8 cellular contexts compared by ENCODE assay signal in the genomic region with DNA sequence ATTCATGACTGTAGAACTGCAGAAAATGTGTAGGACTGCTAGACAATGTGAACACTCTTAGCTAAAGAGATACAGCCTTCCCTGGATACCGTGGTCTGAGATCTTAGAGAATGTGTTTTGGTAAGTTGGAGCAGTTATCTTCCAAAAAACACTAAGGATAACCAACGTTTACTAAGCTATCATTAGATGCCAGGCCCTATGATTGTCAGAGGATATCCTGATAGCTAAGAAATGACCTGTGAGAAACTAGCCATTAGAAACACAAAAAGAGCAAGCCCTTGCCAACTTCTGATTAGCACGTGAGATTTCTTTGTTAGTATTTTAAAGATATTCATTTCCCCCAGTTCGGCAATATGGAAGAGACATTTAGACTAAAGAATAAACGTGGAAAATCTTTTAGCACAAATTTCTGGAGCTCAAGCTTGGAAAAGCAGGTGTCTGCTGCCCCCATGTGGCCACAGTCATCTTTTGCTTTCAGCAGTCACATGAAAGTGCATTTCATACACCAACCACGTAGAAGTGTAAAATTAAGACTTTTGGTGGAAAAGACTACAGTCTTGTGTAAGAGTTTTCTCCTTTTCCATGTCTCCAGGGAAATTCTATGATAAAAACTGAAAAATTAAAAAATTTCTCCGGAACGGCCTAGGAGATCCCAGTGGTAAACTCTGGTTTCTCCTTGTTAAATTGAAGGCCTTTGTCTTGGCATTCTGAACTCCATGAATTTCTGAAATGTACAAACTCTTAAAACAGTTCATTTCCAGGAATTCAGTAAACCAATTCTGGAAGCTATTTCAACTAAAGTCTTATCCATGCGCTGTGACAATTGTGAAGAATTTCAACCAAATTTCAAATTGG.
A peak's percentile ranks its signal among the peaks of the same experiment; 100 is the strongest.
DNase-seq lines count a peak whose midpoint lies in the region; ATAC-seq and TF ChIP-seq lines count a peak whose summit lies in the region.

No MANE protein-coding gene starts in this region.

- peak; percentile 63 for TF ChIP-seq CTCF in WTC11 (IDR thresholded peaks at IDR 0.05)

- no peaks in the 10 kb centered on the region for H3K4me1 Mint-ChIP-seq in WTC11

- ATAC-seq in WTC11 (no peak), left lobe of liver (peak; percentile 81), HG03520 (IDR thresholded peaks at IDR 0.05; ENCODE audit: unreplicated experiment) (no peak)

- POLR2A ChIA-PET in WTC11 (lab: Charles Lee): interaction anchor here (0.7 kb wide), 1 partner anchor 1149 kb away, joined by 3 read pairs; no protein-coding TSS in a partner anchor

- no peak overlapping the region for H3K27ac Mint-ChIP-seq in WTC11

- H3K27me3 Mint-ChIP-seq in WTC11 (ENCODE audit: low read depth): no peaks in the 10 kb centered on the region

- DNase-seq in NCI-H524 (lab: John Stamatoyannopoulos, UW): peak; percentile 27 to 59
- DNase-seq in NCI-H524 treated with DMSO at 0.1 percent for 48 hours (lab: John Stamatoyannopoulos, UW): no peak
- peak; percentile 35 for DNase-seq in NCI-H1105 treated with DMSO at 0.1 percent for 48 hours (lab: John Stamatoyannopoulos, UW)
- peak; percentile 67 for DNase-seq in WTC11 (ENCODE audit: low spot score)
- peak; percentile 33 for DNase-seq in central memory CD4-positive, alpha-beta T cell
- DNase-seq in left lobe of liver (ENCODE audit: low spot score): peak; percentile 53
- peak; percentile 51 to 68 for DNase-seq in stimulated activated CD4-positive, alpha-beta T cell treated with anti-CD3 and anti-CD28 coated beads, Interleukin-4, amount 100 ng/mL, for 48 hours (ENCODE audit: low read depth in 2 of 2)

- H3K4me3 Mint-ChIP-seq in WTC11: no peak overlapping the region

- CTCF ChIA-PET in WTC11 (lab: Charles Lee): interaction anchor here (0.7 to 1.9 kb wide), 16 partner anchors 18 to 1086 kb away, joined by 3 to 15 read pairs (median 4); no protein-coding TSS in a partner anchor

- no peaks in the 10 kb centered on the region for H3K9me3 Mint-ChIP-seq in WTC11

- H3K36me3 Mint-ChIP-seq in WTC11: no peaks in the 10 kb centered on the region

TF ChIP-seq in WTC11, 78 proteins besides CTCF, POLR2A, EP300 and RAD21:
- TF ChIP-seq, protein P1, sequence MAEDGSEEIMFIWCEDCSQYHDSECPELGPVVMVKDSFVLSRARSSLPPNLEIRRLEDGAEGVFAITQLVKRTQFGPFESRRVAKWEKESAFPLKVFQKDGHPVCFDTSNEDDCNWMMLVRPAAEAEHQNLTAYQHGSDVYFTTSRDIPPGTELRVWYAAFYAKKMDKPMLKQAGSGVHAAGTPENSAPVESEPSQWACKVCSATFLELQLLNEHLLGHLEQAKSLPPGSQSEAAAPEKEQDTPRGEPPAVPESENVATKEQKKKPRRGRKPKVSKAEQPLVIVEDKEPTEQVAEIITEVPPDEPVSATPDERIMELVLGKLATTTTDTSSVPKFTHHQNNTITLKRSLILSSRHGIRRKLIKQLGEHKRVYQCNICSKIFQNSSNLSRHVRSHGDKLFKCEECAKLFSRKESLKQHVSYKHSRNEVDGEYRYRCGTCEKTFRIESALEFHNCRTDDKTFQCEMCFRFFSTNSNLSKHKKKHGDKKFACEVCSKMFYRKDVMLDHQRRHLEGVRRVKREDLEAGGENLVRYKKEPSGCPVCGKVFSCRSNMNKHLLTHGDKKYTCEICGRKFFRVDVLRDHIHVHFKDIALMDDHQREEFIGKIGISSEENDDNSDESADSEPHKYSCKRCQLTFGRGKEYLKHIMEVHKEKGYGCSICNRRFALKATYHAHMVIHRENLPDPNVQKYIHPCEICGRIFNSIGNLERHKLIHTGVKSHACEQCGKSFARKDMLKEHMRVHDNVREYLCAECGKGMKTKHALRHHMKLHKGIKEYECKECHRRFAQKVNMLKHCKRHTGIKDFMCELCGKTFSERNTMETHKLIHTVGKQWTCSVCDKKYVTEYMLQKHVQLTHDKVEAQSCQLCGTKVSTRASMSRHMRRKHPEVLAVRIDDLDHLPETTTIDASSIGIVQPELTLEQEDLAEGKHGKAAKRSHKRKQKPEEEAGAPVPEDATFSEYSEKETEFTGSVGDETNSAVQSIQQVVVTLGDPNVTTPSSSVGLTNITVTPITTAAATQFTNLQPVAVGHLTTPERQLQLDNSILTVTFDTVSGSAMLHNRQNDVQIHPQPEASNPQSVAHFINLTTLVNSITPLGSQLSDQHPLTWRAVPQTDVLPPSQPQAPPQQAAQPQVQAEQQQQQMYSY (CRISPR knock-in tag; IDR thresholded peaks at IDR 0.05): no peak
- no peak for TF ChIP-seq KAT7 (CRISPR knock-in tag; IDR thresholded peaks at IDR 0.05; ENCODE audit: borderline replicate concordance)
- TF ChIP-seq ZNF671 (CRISPR knock-in tag; IDR thresholded peaks at IDR 0.05): no peak
